10 cellular contexts compared by ENCODE assay signal in genomic region chr16:85916141-85916890, GRCh38. TPM values are rescaled to one million over a fixed set of nuclear protein-coding genes. Genes with fewer than 3 reads are reported as not detected.
A peak's percentile ranks its signal among the peaks of the same experiment; 100 is the strongest.
DNase-seq lines count a peak whose midpoint lies in the region; ATAC-seq lines count a peak whose summit lies in the region.
"Had no signal": no experiment of that assay in that cellular context is flagged by ENCODE, and none has a peak within 500 bp of the region (broad histone marks: within the 10 kb centered on the region; RNA-seq: fewer than 3 reads in every experiment).

No MANE protein-coding gene starts in this region.

- peak; percentile 76 for DNase-seq in Daoy (ENCODE audit: low read depth)
- DNase-seq in RKO (ENCODE audit: low spot score): peak; percentile 34
- DNase-seq in natural killer cell treated with Interleukin-12 subunit alpha and Interleukin-12 subunit beta and Interleukin-15 and Interleukin-18, amount 100 ng/mL, for 72 hours (ENCODE audit: low spot score): peak; percentile 69
- no peak for DNase-seq in T1000 (lab: John Stamatoyannopoulos, UW)
- no peak for DNase-seq in GM19238 (ENCODE audit: insufficient read length, low spot score)
- no peak for DNase-seq in 8988T
- DNase-seq: NCI-H774 had no signal

- no peaks in the 10 kb centered on the region for H3K9me3 Mint-ChIP-seq in natural killer cell treated with Interleukin-12 subunit alpha and Interleukin-12 subunit beta and Interleukin-15 and Interleukin-18, amount 100 ng/mL, for 72 hours

- ATAC-seq in esophagus mucosa: peak; percentile 43
- peak; percentile 64 to 68 for ATAC-seq in natural killer cell treated with Interleukin-12 subunit alpha and Interleukin-12 subunit beta and Interleukin-15 and Interleukin-18, amount 100 ng/mL, for 72 hours
- no peak for ATAC-seq in HG03439 (IDR thresholded peaks at IDR 0.05; ENCODE audit: unreplicated experiment)

- H3K36me3 Mint-ChIP-seq in natural killer cell treated with Interleukin-12 subunit alpha and Interleukin-12 subunit beta and Interleukin-15 and Interleukin-18, amount 100 ng/mL, for 72 hours: peaks cover 40% of the 10 kb centered on the region
- H3K36me3 Mint-ChIP-seq: brain had no signal

- H3K4me3 Mint-ChIP-seq in natural killer cell treated with Interleukin-12 subunit alpha and Interleukin-12 subunit beta and Interleukin-15 and Interleukin-18, amount 100 ng/mL, for 72 hours: peak overlapping the region; percentile 69

- H3K27ac Mint-ChIP-seq in natural killer cell treated with Interleukin-12 subunit alpha and Interleukin-12 subunit beta and Interleukin-15 and Interleukin-18, amount 100 ng/mL, for 72 hours: peak overlapping the region; percentile 75 to 90
- H3K27ac Mint-ChIP-seq: brain had no signal

- H3K27me3 Mint-ChIP-seq in natural killer cell treated with Interleukin-12 subunit alpha and Interleukin-12 subunit beta and Interleukin-15 and Interleukin-18, amount 100 ng/mL, for 72 hours: no peaks in the 10 kb centered on the region

- peaks cover 64 to 82% of the 10 kb centered on the region in 2 donors for H3K4me1 Mint-ChIP-seq in natural killer cell treated with Interleukin-12 subunit alpha and Interleukin-12 subunit beta and Interleukin-15 and Interleukin-18, amount 100 ng/mL, for 72 hours (ENCODE audit: low read depth in 2 of 2)

RNA-seq across cellular contexts. Expression of gene IRF8, which starts 17.4 kb away (rescaled TPM):
- total RNA-seq in Daoy (2014; rRNA removed; shearing (Covaris generic)): not detected in 2 replicates
- 2.2 TPM for total RNA-seq in esophagus mucosa
- 100 to 1,000 TPM; 198 to 510 TPM for total RNA-seq in natural killer cell treated with Interleukin-12 subunit alpha and Interleukin-12 subunit beta and Interleukin-15 and Interleukin-18, amount 100 ng/mL, for 72 hours

Comparison
In these comparisons a context has a peak if more than half of its experiments do, and no peak if none do; other contexts are left out.
1. DNase-seq: peak in Daoy (single experiment), RKO (single experiment) and natural killer cell treated with Interleukin-12 subunit alpha and Interleukin-12 subunit beta and Interleukin-15 and Interleukin-18, amount 100 ng/mL, for 72 hours (single experiment); none in T1000 (single experiment), GM19238 (single experiment) and 8988T (single experiment).
2. RNA of gene IRF8, which starts 17.4 kb away (total RNA-seq): 198 to 510 TPM in natural killer cell treated with Interleukin-12 subunit alpha and Interleukin-12 subunit beta and Interleukin-15 and Interleukin-18, amount 100 ng/mL, for 72 hours; 2.2 TPM in esophagus mucosa (single experiment) and not detected in Daoy; every median in the first group is over 10 times any median in the second.